Comparison of ENCODE assay signal across 8 cellular contexts in the genomic region with DNA sequence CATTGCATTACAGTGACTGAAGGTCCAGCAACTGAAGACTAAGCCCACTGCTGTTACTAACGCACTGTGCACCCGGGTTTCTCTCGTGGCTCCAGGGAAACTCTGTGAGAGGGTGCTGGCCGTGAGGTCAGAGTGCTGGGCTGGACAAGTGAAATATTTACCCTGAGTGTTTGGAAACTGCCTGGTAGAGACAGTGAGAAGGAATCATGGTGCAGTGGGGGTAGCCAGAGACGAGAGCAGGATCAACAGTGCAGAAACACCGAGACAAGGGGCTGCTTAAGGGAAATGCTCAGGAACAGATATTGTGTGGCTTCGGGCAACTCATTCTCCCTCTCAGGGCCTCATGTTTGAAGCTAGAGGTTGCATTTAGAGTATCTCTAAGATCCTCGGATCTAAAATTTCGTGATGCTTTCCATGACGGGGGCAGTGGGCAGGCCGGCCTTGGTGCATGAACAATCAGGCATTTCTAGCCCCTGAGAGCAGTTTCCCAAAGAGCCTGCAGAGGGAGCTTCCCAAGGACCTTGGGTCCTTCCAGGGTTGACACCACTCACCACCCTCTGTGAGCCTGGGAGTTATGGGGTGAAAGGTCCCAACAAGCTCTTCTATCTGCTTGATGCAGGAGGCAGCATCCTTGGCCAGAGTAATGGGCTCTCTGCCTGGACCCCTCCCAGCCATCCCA. TPM values are rescaled to one million over a fixed set of nuclear protein-coding genes. Genes with fewer than 3 reads are reported as not detected.
DNase-seq lines count a peak whose midpoint lies in the region; ATAC-seq and TF ChIP-seq lines count a peak whose summit lies in the region.

No MANE protein-coding gene starts in this region.

- no peaks in the 10 kb centered on the region for H4K20me1 ChIP-seq in osteoblast (ENCODE audit: insufficient read depth, low read length)

- H3K27ac ChIP-seq in colonic mucosa (peak overlapping the region; percentile 35), osteoblast (ENCODE audit: low read depth, low read length) (no peak overlapping the region)

- H3K4me1 ChIP-seq in colonic mucosa: no peaks in the 10 kb centered on the region
- H3K4me1 ChIP-seq in osteoblast (ENCODE audit: insufficient read depth, low read length): no peaks in the 10 kb centered on the region

- H3K9ac ChIP-seq in colonic mucosa (ENCODE audit: low read depth in 2 of 2, low read length in 2 of 2): no peak overlapping the region

- peak; percentile 65; the same call in 2 of the 3 replicates for ATAC-seq in SK-N-SH treated with all-trans-retinoic acid at 6 μM for 48 hours

- no peaks in the 10 kb centered on the region for H3K27me3 ChIP-seq in colonic mucosa
- H3K27me3 ChIP-seq in osteoblast (ENCODE audit: insufficient read depth, low read length): peaks cover 5% of the 10 kb centered on the region

- H2AFZ ChIP-seq in osteoblast (ENCODE audit: low read length): no peak overlapping the region

- no peaks in the 10 kb centered on the region for H3K36me3 ChIP-seq in colonic mucosa
- no peaks in the 10 kb centered on the region for H3K36me3 ChIP-seq in osteoblast (ENCODE audit: insufficient read depth, low read length)

- intact Hi-C loops in colonic mucosa (cut with DNase I): loop anchor here (10.0 kb wide), 1 partner anchor 51 kb away; no protein-coding TSS in a partner anchor

- H3K4me3 ChIP-seq in colonic mucosa: no peak overlapping the region
- no peak overlapping the region for H3K4me3 ChIP-seq in osteoblast (ENCODE audit: insufficient read depth, low read length)

- peak; percentile 38 for TF ChIP-seq CTCF in colonic mucosa (IDR thresholded peaks at IDR 0.05)
- TF ChIP-seq CTCF in osteoblast (IDR thresholded peaks at IDR 0.05; ENCODE audit: extremely low read depth, low read depth, low read length): peak; percentile 55

- DNase-seq in activated naive CD4-positive, alpha-beta T cell treated with Interleukin-2 at 50 U/mL for 16 hours: peak; percentile 74
- no peak for DNase-seq in activated naive CD4-positive, alpha-beta T cell (lab: John Stamatoyannopoulos, UW)
- DNase-seq in colonic mucosa (peak; percentile 46), osteoblast (ENCODE audit: insufficient read length, low spot score, missing footprints) (peak; percentile 77), mesenteric fat pad (ENCODE audit: low spot score) (no peak), NCI-H510A (lab: John Stamatoyannopoulos, UW) (no peak), NCI-H2171 treated with DMSO at 0.1 percent for 48 hours (lab: John Stamatoyannopoulos, UW) (no peak)

- no peak overlapping the region for H3K4me2 ChIP-seq in osteoblast (ENCODE audit: insufficient read depth, low read length)

- H3K9me3 ChIP-seq in colonic mucosa (no peaks in the 10 kb centered on the region), osteoblast (ENCODE audit: low read depth, low read length) (no peaks in the 10 kb centered on the region)

- no peaks in the 10 kb centered on the region for H3K79me2 ChIP-seq in osteoblast (ENCODE audit: insufficient read depth, low read length)

TF ChIP-seq in SK-N-SH treated with all-trans-retinoic acid at 6 μM for 48 hours, 23 proteins besides CTCF, POLR2A, EP300 and RAD21:
- no peak for TF ChIP-seq ISL1 (CRISPR knock-in tag; IDR thresholded peaks at IDR 0.05)
- no peak for TF ChIP-seq ESRRG (CRISPR knock-in tag; IDR thresholded peaks at IDR 0.05)
- TF ChIP-seq GLIS3 (CRISPR knock-in tag; IDR thresholded peaks at IDR 0.05): no peak

RNA-seq across cellular contexts. Expression of a gene that starts 9.7 kb away (rescaled TPM):
- 1 to 10 TPM; 2.9 to 3.8 TPM for total RNA-seq in colonic mucosa
- not detected in 2 replicates for total RNA-seq in osteoblast
- total RNA-seq in mesenteric fat pad: 2.3 TPM

Comparison
In these comparisons a context has a peak if more than half of its experiments do, and no peak if none do; other contexts are left out.
1. DNase-seq: peak in activated naive CD4-positive, alpha-beta T cell treated with Interleukin-2 at 50 U/mL for 16 hours (single experiment), colonic mucosa (single experiment) and osteoblast (single experiment); none in activated naive CD4-positive, alpha-beta T cell (0 of 4), mesenteric fat pad (single experiment), NCI-H510A (single experiment) and NCI-H2171 treated with DMSO at 0.1 percent for 48 hours (single experiment).